Comparison of ENCODE assay signal across 9 cellular contexts in genomic region chr4:2812600-2812932, GRCh38. TPM values are rescaled to one million over a fixed set of nuclear protein-coding genes. Genes with fewer than 3 reads are reported as not detected.
DNase-seq lines count a peak whose midpoint lies in the region; ATAC-seq and TF ChIP-seq lines count a peak whose summit lies in the region.
"Had no signal": no experiment of that assay in that cellular context is flagged by ENCODE, and none has a peak within 500 bp of the region (broad histone marks: within the 10 kb centered on the region; RNA-seq: fewer than 3 reads in every experiment).

No MANE protein-coding gene starts in this region.

- 9 to 39% (median 16%) methylated on average over 3 to 7 of the region's 7 CpGs for WGBS in stomach, 5 donors

- peaks cover 6% of the 10 kb centered on the region for H3K36me3 Mint-ChIP-seq in T-helper 17 cell (ENCODE audit: low read depth)

- TF ChIP-seq POLR2A in stomach (IDR thresholded peaks at IDR 0.05) (no peak), GM18505 (IDR thresholded peaks at IDR 0.05; ENCODE audit: borderline replicate concordance, extremely low read depth, insufficient read depth, insufficient read length) (no peak)

- TF ChIP-seq EP300 in stomach (IDR thresholded peaks at IDR 0.05): no peak

- H3K27ac Mint-ChIP-seq in T-helper 17 cell: peak overlapping the region; percentile 99

- TF ChIP-seq CTCF in foreskin fibroblast (IDR thresholded peaks at IDR 0.05; ENCODE audit: low read depth, low read length): no peak
- TF ChIP-seq CTCF in stomach (IDR thresholded peaks at IDR 0.05): no peak

- H3K4me3 ChIP-seq in foreskin fibroblast (ENCODE audit: low read depth in 1 of 2, low read length in 2 of 2) (peak overlapping the region; percentile 20 to 39), stomach (peak overlapping the region; percentile 40 to 60 (median 44))

- peak overlapping the region; percentile 79 to 91 (median 80) for H3K27ac ChIP-seq in stomach

- peaks cover 0 to 19% (median 10%) of the 10 kb centered on the region in 4 donors for H3K36me3 ChIP-seq in stomach

- H3K4me1 Mint-ChIP-seq in T-helper 17 cell: peaks cover 51% of the 10 kb centered on the region

- intact Hi-C loops in stomach (cut with DNase I; ENCODE audit: low total_unique reads): no loop called here

- peak overlapping the region; percentile 99 for H3K4me3 Mint-ChIP-seq in T-helper 17 cell

- H3K9me3 ChIP-seq in T-helper 17 cell (ENCODE audit: control insufficient read depth, low read length, poor library complexity, severe bottlenecking) (no peaks in the 10 kb centered on the region), stomach (no peaks in the 10 kb centered on the region)

- DNase-seq in activated CD4-positive, CD25-positive, alpha-beta regulatory T cell (lab: John Stamatoyannopoulos, UW): no peak
- DNase-seq in T-helper 17 cell (no peak), foreskin fibroblast (peak in 1 of 2 donors; percentile 49), stomach (no peak), NCI-H774 (lab: John Stamatoyannopoulos, UW) (no peak)
- DNase-seq: NCI-H1048 had no signal

- no peaks in the 10 kb centered on the region for H3K27me3 Mint-ChIP-seq in T-helper 17 cell

- H3K27me3 ChIP-seq in stomach: no peaks in the 10 kb centered on the region

- H3K4me1 ChIP-seq in stomach: peaks cover 34 to 95% (median 76%) of the 10 kb centered on the region in 4 donors

- ATAC-seq in activated CD4-positive, CD25-positive, alpha-beta regulatory T cell treated with anti-CD3 and anti-CD28 coated beads, Interleukin-2, amount 50 U/mL, for 24 hours: peak; percentile 16 to 25
- ATAC-seq in T-helper 17 cell (peak; percentile 20), GM21367 (IDR thresholded peaks at IDR 0.05; ENCODE audit: unreplicated experiment) (no peak), GM18505 (IDR thresholded peaks at IDR 0.05; ENCODE audit: unreplicated experiment) (no peak)

RNA-seq across cellular contexts. Expression of gene SH3BP2, which starts 19.7 kb away (rescaled TPM):
- 10 to 100 TPM; 36.0 to 62.0 TPM for total RNA-seq in T-helper 17 cell
- 100 to 1,000 TPM in 2 of 5 donors, 10 to 100 TPM in 3; 31.8 to 151 (median 89.9) TPM for total RNA-seq in stomach
- 10 to 100 TPM in 2 of 3 donors, 1 to 10 TPM in 1; 9.0 to 26.7 (median 11.1) TPM for polyA plus RNA-seq in stomach

RNA-seq across cellular contexts. Expression of gene ADD1, which starts 31.1 kb away (rescaled TPM):
- total RNA-seq in T-helper 17 cell (100 to 1,000 TPM; 211 to 228 TPM), stomach (1,000 to 10,000 TPM in 1 of 5 donors, 100 to 1,000 TPM in 4; 162 to 1,174 (median 290) TPM)
- 100 to 1,000 TPM; 103 to 197 (median 127) TPM for polyA plus RNA-seq in stomach

RNA-seq across cellular contexts. Expression of gene TNIP2, which starts 56.4 kb away (rescaled TPM):
- 10 to 100 TPM; 66.0 to 72.5 TPM for total RNA-seq in T-helper 17 cell
- 100 to 1,000 TPM in 2 of 5 donors, 10 to 100 TPM in 3; 18.7 to 194 (median 59.6) TPM for total RNA-seq in stomach
- polyA plus RNA-seq in stomach: 10 to 100 TPM; 36.1 to 42.5 (median 37.6) TPM

Comparison
In these comparisons a context has a peak if more than half of its experiments do, and no peak if none do; other contexts are left out.
1. ATAC-seq: peak in activated CD4-positive, CD25-positive, alpha-beta regulatory T cell treated with anti-CD3 and anti-CD28 coated beads, Interleukin-2, amount 50 U/mL, for 24 hours (2 of 2) and T-helper 17 cell (single experiment); none in GM21367 (single experiment) and GM18505 (single experiment).